In the genomic region with DNA sequence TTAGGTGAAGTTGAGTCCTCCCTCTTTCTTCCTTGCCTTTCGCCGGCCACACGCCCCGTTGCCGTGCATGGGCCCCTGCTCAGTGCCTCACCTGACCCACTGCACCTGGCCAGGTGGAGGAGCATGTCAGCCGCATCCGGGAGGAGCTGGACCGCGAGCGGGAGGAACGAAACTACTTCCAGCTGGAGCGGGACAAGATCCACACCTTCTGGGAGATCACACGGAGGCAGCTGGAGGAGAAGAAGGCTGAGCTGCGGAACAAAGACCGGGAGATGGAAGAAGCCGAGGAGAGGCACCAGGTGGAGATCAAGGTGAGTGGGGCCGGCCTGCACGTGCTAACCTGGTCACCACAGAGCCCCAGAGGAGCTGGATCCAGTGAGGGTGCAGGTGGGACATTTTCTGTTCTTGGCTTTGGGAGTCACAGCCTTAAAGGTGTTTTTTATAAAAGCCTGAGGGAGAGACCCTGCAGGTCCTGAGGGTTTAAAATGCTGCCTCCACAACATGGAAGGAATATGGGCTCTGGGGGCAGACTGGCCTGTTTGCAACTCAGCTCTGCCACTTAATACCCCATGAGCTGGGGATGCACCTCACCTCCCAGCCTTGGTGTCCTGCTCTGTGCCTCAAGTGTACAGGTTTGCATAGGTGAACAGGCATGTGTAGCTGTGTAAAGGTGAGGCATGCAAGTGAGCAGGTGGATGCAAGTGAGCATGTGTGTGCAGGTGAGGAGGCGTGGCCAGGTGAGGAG, we compare ENCODE assay signal across 1 cellular context.
TF ChIP-seq lines count a peak whose summit lies in the region.

No MANE protein-coding gene starts in this region.

TF ChIP-seq in HepG2, 621 proteins besides CTCF, POLR2A, EP300 and RAD21:
- TF ChIP-seq HNRNPH1 (optimal IDR thresholded peaks at IDR 0.05; ENCODE audit: low read depth, low read length) (no peak), U2AF1 (optimal IDR thresholded peaks at IDR 0.05; ENCODE audit: low read depth, low read length) (no peak), ZNF17 (CRISPR knock-in tag; IDR thresholded peaks at IDR 0.05) (no peak), PITX1 (CRISPR knock-in tag; IDR thresholded peaks at IDR 0.05) (no peak), ZFYVE20 (CRISPR knock-in tag; IDR thresholded peaks at IDR 0.05; ENCODE audit: borderline replicate concordance, low read depth) (no peak), ZNF282 (IDR thresholded peaks at IDR 0.05; ENCODE audit: partially characterized antibody) (no peak)
- TF ChIP-seq, protein P1, sequence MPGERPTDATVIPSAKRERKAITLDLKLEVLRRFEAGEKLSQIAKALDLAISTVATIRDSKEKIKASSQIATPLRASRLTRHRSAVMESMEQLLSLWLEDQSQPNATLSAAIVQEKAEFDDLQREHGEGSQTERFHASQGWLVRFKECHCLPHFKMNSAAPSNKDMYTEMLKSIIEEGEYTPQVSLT (CRISPR knock-in tag; IDR thresholded peaks at IDR 0.05; ENCODE audit: borderline replicate concordance, low read depth): no peak
